ENCODE assay signal across 8 cellular contexts in the genomic region with DNA sequence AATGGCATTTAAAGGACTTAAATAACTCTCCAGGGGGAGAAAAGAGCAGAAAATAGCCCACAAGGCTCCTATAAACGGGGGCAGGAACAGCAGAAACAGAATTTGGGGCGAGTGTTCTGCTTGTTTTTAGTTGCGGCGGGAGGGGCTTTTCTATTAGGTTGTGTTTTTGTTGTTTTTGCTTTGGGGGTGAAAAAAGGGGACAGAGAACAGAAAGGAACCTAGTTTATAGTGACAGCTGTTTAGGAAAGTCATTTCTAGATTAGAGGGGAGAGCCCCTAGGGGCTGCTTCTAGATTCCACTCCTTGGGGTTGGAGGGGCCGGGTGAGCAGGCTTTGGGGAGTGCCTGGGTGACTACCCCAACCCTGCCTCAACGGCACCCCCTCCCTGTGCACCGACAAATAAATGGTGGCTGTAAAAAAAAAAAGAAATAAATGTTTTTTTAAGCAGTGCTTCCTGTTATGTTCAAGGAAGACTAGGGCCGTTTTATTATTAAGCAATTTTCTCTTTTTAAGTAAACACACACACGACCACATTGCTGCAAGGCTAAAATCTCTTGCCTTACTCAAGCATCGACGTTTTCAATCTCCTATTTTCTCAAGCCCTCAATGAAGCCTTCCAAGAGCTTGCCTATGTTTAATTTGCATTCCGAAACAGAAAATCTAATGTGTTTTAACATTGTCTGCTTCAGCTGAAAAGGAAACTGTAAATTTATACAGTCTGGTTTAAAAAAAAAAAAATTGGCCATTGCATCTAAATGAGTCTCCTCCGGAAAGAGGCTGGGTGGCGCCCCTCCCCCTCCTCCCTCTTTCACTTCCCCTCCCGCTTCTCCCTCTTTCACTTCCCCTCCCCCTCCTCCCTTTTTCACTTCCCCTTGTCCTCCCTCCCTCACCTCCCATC.
DNase-seq lines count a peak whose midpoint lies in the region; ATAC-seq and TF ChIP-seq lines count a peak whose summit lies in the region.

No MANE protein-coding gene starts in this region.

- peaks cover 35% of the 10 kb centered on the region for H3K4me1 ChIP-seq in CD8-positive, alpha-beta memory T cell (ENCODE audit: insufficient read depth, low read length)
- peaks cover 13 to 26% (median 13%) of the 10 kb centered on the region in 3 donors for H3K4me1 ChIP-seq in skeletal muscle tissue (ENCODE audit: control insufficient read depth in 3 of 3, insufficient read depth in 3 of 3, low read length in 3 of 3)

- no peaks in the 10 kb centered on the region for H3K36me3 ChIP-seq in CD8-positive, alpha-beta memory T cell (ENCODE audit: insufficient read depth, low read length)
- no peaks in the 10 kb centered on the region for H3K36me3 ChIP-seq in skeletal muscle tissue (ENCODE audit: control insufficient read depth in 3 of 3, insufficient read depth in 3 of 3, low read length in 3 of 3)

- CTCF ChIA-PET in CD8-positive, alpha-beta memory T cell (lab: Charles Lee) = interaction anchor here (1.4 to 4.0 kb wide), 3 partner anchors 11 to 121 kb away, joined by 3 to 12 read pairs (median 4); no protein-coding TSS in a partner anchor
- CTCF ChIA-PET in RWPE1 (lab: Yijun Ruan, JAX) = no interaction called here

- H3K9me3 ChIP-seq in CD8-positive, alpha-beta memory T cell (ENCODE audit: low read length) = no peaks in the 10 kb centered on the region
- no peaks in the 10 kb centered on the region for H3K9me3 ChIP-seq in skeletal muscle tissue (ENCODE audit: control insufficient read depth in 3 of 3, low read length in 3 of 3)

- H3K27ac Mint-ChIP-seq in CD8-positive, alpha-beta memory T cell = peak overlapping the region; percentile 86 to 96 (median 92)
- peak overlapping the region; percentile 4 to 56 for H3K27ac Mint-ChIP-seq in activated naive CD4-positive, alpha-beta T cell treated with anti-CD3 and anti-CD28 coated beads, Interleukin-2, amount 50 U/mL, for 72 hours

- H3K36me3 Mint-ChIP-seq in CD8-positive, alpha-beta memory T cell = no peaks in the 10 kb centered on the region
- no peaks in the 10 kb centered on the region for H3K36me3 Mint-ChIP-seq in activated naive CD4-positive, alpha-beta T cell treated with anti-CD3 and anti-CD28 coated beads, Interleukin-2, amount 50 U/mL, for 72 hours

- peak overlapping the region; percentile 23 to 54 (median 51) for H3K9ac ChIP-seq in skeletal muscle tissue (ENCODE audit: low read depth in 1 of 3, low read length in 3 of 3)

- ATAC-seq in GM19372 (IDR thresholded peaks at IDR 0.05; ENCODE audit: low read depth, unreplicated experiment) (peak; percentile 74), HG03378 (IDR thresholded peaks at IDR 0.05; ENCODE audit: unreplicated experiment) (peak; percentile 91)
- peak; percentile 90 to 91 for ATAC-seq in activated naive CD4-positive, alpha-beta T cell treated with anti-CD3 and anti-CD28 coated beads, Interleukin-2, amount 50 U/mL, for 72 hours

- no peaks in the 10 kb centered on the region for H3K9me3 Mint-ChIP-seq in CD8-positive, alpha-beta memory T cell
- H3K9me3 Mint-ChIP-seq in activated naive CD4-positive, alpha-beta T cell treated with anti-CD3 and anti-CD28 coated beads, Interleukin-2, amount 50 U/mL, for 72 hours = no peaks in the 10 kb centered on the region

- H3K27me3 ChIP-seq in CD8-positive, alpha-beta memory T cell (ENCODE audit: insufficient read depth, low read length, poor library complexity, severe bottlenecking) = no peaks in the 10 kb centered on the region
- H3K27me3 ChIP-seq in skeletal muscle tissue (ENCODE audit: control insufficient read depth in 3 of 3, insufficient read depth in 3 of 3, low read length in 3 of 3) = no peaks in the 10 kb centered on the region

- peak overlapping the region; percentile 76 to 93 (median 83) for H3K4me3 Mint-ChIP-seq in CD8-positive, alpha-beta memory T cell

- peaks cover 38 to 54% (median 52%) of the 10 kb centered on the region in 3 donors for H3K4me1 Mint-ChIP-seq in CD8-positive, alpha-beta memory T cell

- peak overlapping the region; percentile 55 for H3K4me3 ChIP-seq in CD8-positive, alpha-beta memory T cell (ENCODE audit: low read length)
- peak overlapping the region in 1 of 3 donors; percentile 52 for H3K4me3 ChIP-seq in skeletal muscle tissue (ENCODE audit: low read length in 3 of 3)

- POLR2A ChIA-PET in CD8-positive, alpha-beta memory T cell (lab: Charles Lee) = interaction anchor here (0.6 to 3.7 kb wide), 5 partner anchors 10 to 122 kb away, joined by 3 to 43 read pairs (median 5); partner anchors contain the start of gene TBL1X
- POLR2A ChIA-PET in RWPE1 (lab: Yijun Ruan, JAX; ENCODE audit: low non-redundant PET) = no interaction called here

- no peak for TF ChIP-seq CTCF in RWPE1 (conservative IDR thresholded peaks at IDR 0.05; ENCODE audit: low read depth)

- no peaks in the 10 kb centered on the region for H3K27me3 Mint-ChIP-seq in CD8-positive, alpha-beta memory T cell

- peak overlapping the region; percentile 59 for H3K27ac ChIP-seq in CD8-positive, alpha-beta memory T cell (ENCODE audit: low read depth, low read length)
- H3K27ac ChIP-seq in RWPE1 = peak overlapping the region; percentile 52
- H3K27ac ChIP-seq in skeletal muscle tissue (ENCODE audit: low read depth, low read length) = peak overlapping the region; percentile 75

- peak; percentile 42 to 81 (median 65) for DNase-seq in CD8-positive, alpha-beta memory T cell
- DNase-seq in RWPE1 (ENCODE audit: low spot score) (no peak), hepatic stellate cell (ENCODE audit: low spot score) (peak; percentile 37), KG1 (lab: John Stamatoyannopoulos, UW) (no peak)
- DNase-seq in activated naive CD4-positive, alpha-beta T cell treated with anti-CD3 and anti-CD28 coated beads, Interleukin-2, amount 50 U/mL, for 72 hours (ENCODE audit: low spot score in 2 of 2) = peak in 1 of 2 donors; percentile 38

Comparison
In these comparisons a context has a peak if more than half of its experiments do, and no peak if none do; other contexts are left out.
1. DNase-seq: peak in CD8-positive, alpha-beta memory T cell (5 of 5) and hepatic stellate cell (single experiment); none in RWPE1 (single experiment) and KG1 (single experiment).
2. Peak in every context shown above with its lines, with median percentiles within 50 percentile points of each other: H3K27ac ChIP-seq and ATAC-seq.